13 cellular contexts compared by ENCODE assay signal in the genomic region with DNA sequence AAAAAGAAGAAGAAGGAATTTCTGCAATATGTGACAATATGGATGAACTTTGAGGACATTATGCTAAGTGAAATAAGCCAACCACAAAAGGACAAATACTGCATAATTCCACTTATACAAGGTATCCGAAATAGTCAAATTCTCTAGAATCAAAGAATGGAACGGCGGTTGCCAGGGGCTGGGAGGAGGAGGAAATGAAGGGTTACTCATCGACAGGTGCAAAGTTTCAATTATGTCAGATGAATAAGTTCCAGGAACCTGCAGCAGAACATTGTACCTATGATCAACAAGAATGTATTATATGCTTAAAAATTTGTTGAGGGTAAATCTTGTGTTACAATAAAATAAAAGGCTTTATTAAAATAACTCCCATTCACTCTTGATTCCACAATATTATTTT. TPM values are rescaled to one million over a fixed set of nuclear protein-coding genes. Genes with fewer than 3 reads are reported as not detected.
DNase-seq lines count a peak whose midpoint lies in the region; ATAC-seq and TF ChIP-seq lines count a peak whose summit lies in the region.
"Had no signal": no experiment of that assay in that cellular context is flagged by ENCODE, and none has a peak within 500 bp of the region (broad histone marks: within the 10 kb centered on the region; RNA-seq: fewer than 3 reads in every experiment).

No MANE protein-coding gene starts in this region.

- H3K27me3 ChIP-seq in endodermal cell (ENCODE audit: control insufficient read depth, insufficient read depth, low read length, poor library complexity, severe bottlenecking), result no peaks in the 10 kb centered on the region
- H3K27me3 ChIP-seq: BE2C had no signal

- ATAC-seq in GM21619 (IDR thresholded peaks at IDR 0.05; ENCODE audit: unreplicated experiment), result peak; percentile 43

- H3K4me1 Mint-ChIP-seq in activated CD4-positive, alpha-beta T cell treated with anti-CD3 and anti-CD28 coated beads, Interleukin-2, amount 10 ng/mL, durations not matched to agents 7 days and 5 days, result peaks cover 43% of the 10 kb centered on the region
- H3K4me1 Mint-ChIP-seq in endodermal cell (no peaks in the 10 kb centered on the region), mesothelial cell of epicardium (no peaks in the 10 kb centered on the region)

- TF ChIP-seq CTCF in endodermal cell (conservative IDR thresholded peaks at IDR 0.05), result no peak
- TF ChIP-seq CTCF in GM10248 (IDR thresholded peaks at IDR 0.05; ENCODE audit: control extremely low read depth, extremely low read depth, low read depth, missing control alignments), result no peak
- no peak for TF ChIP-seq CTCF in mesothelial cell of epicardium (IDR thresholded peaks at IDR 0.05; ENCODE audit: unreplicated experiment)

- no peak overlapping the region for H3K9ac ChIP-seq in endodermal cell (ENCODE audit: extremely low read depth, low read length, poor library complexity, severe bottlenecking)

- H3K27ac ChIP-seq in endodermal cell (ENCODE audit: low read depth, low read length), result no peak overlapping the region

- 91 to 100% methylated on average over 3 to 4 of the region's 4 CpGs for WGBS in endodermal cell (ENCODE audit: insufficient coverage in 1 of 2, insufficient read length in 1 of 2), 2 experiments

- H3K27ac Mint-ChIP-seq in activated CD4-positive, alpha-beta T cell treated with anti-CD3 and anti-CD28 coated beads, Interleukin-2, amount 10 ng/mL, durations not matched to agents 7 days and 5 days, result peak overlapping the region; percentile 38
- no peak overlapping the region for H3K27ac Mint-ChIP-seq in endodermal cell
- no peak overlapping the region for H3K27ac Mint-ChIP-seq in mesothelial cell of epicardium

- H3K9me3 Mint-ChIP-seq in activated CD4-positive, alpha-beta T cell treated with anti-CD3 and anti-CD28 coated beads, Interleukin-2, amount 10 ng/mL, durations not matched to agents 7 days and 5 days, result peaks cover 3% of the 10 kb centered on the region
- H3K9me3 Mint-ChIP-seq in endodermal cell (no peaks in the 10 kb centered on the region), mesothelial cell of epicardium (no peaks in the 10 kb centered on the region)

- peak; percentile 5 for DNase-seq in stimulated activated CD4-positive, alpha-beta T cell treated with anti-CD3 and anti-CD28 coated beads, Interleukin-2, amount 100 ng/mL, for 4 hours (ENCODE audit: low read depth)
- no peak for DNase-seq in stimulated activated CD4-positive, alpha-beta T cell treated with anti-CD3 and anti-CD28 coated beads, Interleukin-2, amount 100 ng/mL, for 48 hours
- peak; percentile 9 for DNase-seq in activated CD4-positive, alpha-beta T cell treated with anti-CD3 and anti-CD28 coated beads, Interleukin-2, amount 10 ng/mL, durations not matched to agents 7 days and 5 days
- DNase-seq in endodermal cell, result no peak
- DNase-seq in GM10248 (ENCODE audit: extremely low spot score), result no peak
- DNase-seq in mesothelial cell of epicardium (ENCODE audit: low spot score in 2 of 2, unreplicated experiment in 2 of 2), result no peak
- DNase-seq: BE2C; effector CD4-positive, alpha-beta T cell; NCI-H2171 treated with DMSO at 0.1 percent for 48 hours; NK-92 treated with Interleukin-12 subunit alpha and Interleukin-12 subunit beta, amount 100 ng/mL, for 24 hours; retina; Right ventricle myocardium superior had no signal

- no peaks in the 10 kb centered on the region for H3K9me3 ChIP-seq in endodermal cell (ENCODE audit: control insufficient read depth, low read length)
- H3K9me3 ChIP-seq: BE2C had no signal

- peaks cover 2% of the 10 kb centered on the region for H3K36me3 Mint-ChIP-seq in activated CD4-positive, alpha-beta T cell treated with anti-CD3 and anti-CD28 coated beads, Interleukin-2, amount 10 ng/mL, durations not matched to agents 7 days and 5 days (ENCODE audit: low read depth)
- H3K36me3 Mint-ChIP-seq in endodermal cell (ENCODE audit: low read depth) (no peaks in the 10 kb centered on the region), mesothelial cell of epicardium (no peaks in the 10 kb centered on the region)

- H3K36me3 ChIP-seq in endodermal cell (ENCODE audit: control insufficient read depth, insufficient read depth, low read length), result no peaks in the 10 kb centered on the region
- H3K36me3 ChIP-seq: BE2C had no signal

- POLR2A ChIA-PET in activated CD4-positive, alpha-beta T cell treated with anti-CD3 and anti-CD28 coated beads, Interleukin-2, amount 10 ng/mL, durations not matched to agents 7 days and 5 days (lab: Charles Lee), result no interaction called here
- POLR2A ChIA-PET in GM10248 (lab: Yijun Ruan, JAX), result no interaction called here

- H3K4me1 ChIP-seq in endodermal cell (ENCODE audit: control insufficient read depth, insufficient read depth, low read length), result peaks cover under 1% of the 10 kb centered on the region
- H3K4me1 ChIP-seq: BE2C had no signal

- H3K4me3 ChIP-seq in endodermal cell (ENCODE audit: low read length), result no peak overlapping the region

- peaks cover 2% of the 10 kb centered on the region for H3K27me3 Mint-ChIP-seq in activated CD4-positive, alpha-beta T cell treated with anti-CD3 and anti-CD28 coated beads, Interleukin-2, amount 10 ng/mL, durations not matched to agents 7 days and 5 days
- H3K27me3 Mint-ChIP-seq in endodermal cell (ENCODE audit: insufficient read depth), result peaks cover 2% of the 10 kb centered on the region
- peaks cover 10% of the 10 kb centered on the region for H3K27me3 Mint-ChIP-seq in mesothelial cell of epicardium (ENCODE audit: low read depth)

- CTCF ChIA-PET in activated CD4-positive, alpha-beta T cell treated with anti-CD3 and anti-CD28 coated beads, Interleukin-2, amount 10 ng/mL, durations not matched to agents 7 days and 5 days (lab: Charles Lee), result interaction anchor here (1.6 kb wide), 1 partner anchor 14 kb away, joined by 3 read pairs; no protein-coding TSS in a partner anchor
- CTCF ChIA-PET in GM10248 (lab: Yijun Ruan, JAX), result interaction anchor here (1.0 kb wide), 1 partner anchor 13 kb away, joined by 3 read pairs; no protein-coding TSS in a partner anchor

- no peak overlapping the region for H3K4me3 Mint-ChIP-seq in activated CD4-positive, alpha-beta T cell treated with anti-CD3 and anti-CD28 coated beads, Interleukin-2, amount 10 ng/mL, durations not matched to agents 7 days and 5 days
- no peak overlapping the region for H3K4me3 Mint-ChIP-seq in endodermal cell
- no peak overlapping the region for H3K4me3 Mint-ChIP-seq in mesothelial cell of epicardium

RNA-seq across cellular contexts. Expression of a gene that starts 49.0 kb away (rescaled TPM):
- total RNA-seq in activated CD4-positive, alpha-beta T cell treated with anti-CD3 and anti-CD28 coated beads, Interleukin-2, amount 10 ng/mL, durations not matched to agents 7 days and 5 days, result 10 to 100 TPM; 20.4 to 22.9 TPM
- total RNA-seq in endodermal cell, result 10 to 100 TPM; 66.0 to 70.9 TPM
- polyA plus RNA-seq in endodermal cell (2013, experiment 1 of 2), result 183 TPM
- 180 TPM for polyA plus RNA-seq in endodermal cell (2013, experiment 2 of 2)
- 48.8 to 54.1 TPM (median 51.4 TPM) in 3 replicates for total RNA-seq in mesothelial cell of epicardium

Comparison
In these comparisons a context has a peak if more than half of its experiments do, and no peak if none do; other contexts are left out.
1. DNase-seq: peak in stimulated activated CD4-positive, alpha-beta T cell treated with anti-CD3 and anti-CD28 coated beads, Interleukin-2, amount 100 ng/mL, for 4 hours (single experiment) and activated CD4-positive, alpha-beta T cell treated with anti-CD3 and anti-CD28 coated beads, Interleukin-2, amount 10 ng/mL, durations not matched to agents 7 days and 5 days (single experiment); none in stimulated activated CD4-positive, alpha-beta T cell treated with anti-CD3 and anti-CD28 coated beads, Interleukin-2, amount 100 ng/mL, for 48 hours (0 of 2), endodermal cell (single experiment), GM10248 (single experiment) and mesothelial cell of epicardium (0 of 2).